12 cellular contexts compared by ENCODE assay signal in the genomic region with DNA sequence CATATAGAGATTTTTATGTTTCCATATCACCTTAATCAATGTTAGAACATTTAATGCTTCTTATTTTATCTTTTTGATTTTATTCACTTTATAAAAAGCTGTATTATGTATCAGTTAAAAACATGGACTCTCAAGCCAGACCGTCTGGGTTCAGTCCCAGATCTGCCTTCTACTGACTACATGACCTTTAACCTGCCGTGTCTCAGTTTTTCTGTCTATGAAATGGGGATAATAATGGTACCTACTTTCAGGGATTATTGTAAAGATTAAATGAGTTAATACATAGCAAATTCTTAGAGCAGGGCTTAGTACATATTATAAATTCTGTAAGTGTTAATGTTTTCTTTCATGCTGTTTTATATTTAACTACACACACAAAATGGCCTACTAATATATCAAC. TPM values are rescaled to one million over a fixed set of nuclear protein-coding genes. Genes with fewer than 3 reads are reported as not detected.
"Had no signal": no experiment of that assay in that cellular context is flagged by ENCODE, and none has a peak within 500 bp of the region (broad histone marks: within the 10 kb centered on the region; RNA-seq: fewer than 3 reads in every experiment).

No MANE protein-coding gene starts in this region.

- H3K4me3 ChIP-seq: GM23248, GM23338, HAP-1 had no signal

- ATAC-seq: GM23338, HCT116 had no signal

- DNase-seq: GM23248, GOT3, H7, H9, HCEC 1CT, HFFc6 had no signal

- FAIRE-seq: H1, H54 had no signal

- H3K4me2 ChIP-seq: GM23338 had no signal

- H3K27ac ChIP-seq: GM23248 had no signal

- H3K4me1 ChIP-seq: HAP-1 had no signal

- H3K9ac ChIP-seq: GM23248 had no signal

- H2AFZ ChIP-seq: GM23248, GM23338 had no signal

- H3K9me3 ChIP-seq: HAP-1 had no signal

- H3K36me3 ChIP-seq: HAP-1 had no signal

RNA-seq across cellular contexts. Expression of a gene that starts 50.4 kb away (rescaled TPM):
- total RNA-seq: GM23248, H1, H4, H7, HFFc6 had no signal
- polyA plus RNA-seq: GM23248, GM23338, H1 had no signal
